18 cellular contexts compared by ENCODE assay signal in genomic region chr11:72869845-72870244, GRCh38. TPM values are rescaled to one million over a fixed set of nuclear protein-coding genes. Genes with fewer than 3 reads are reported as not detected.
DNase-seq lines count a peak whose midpoint lies in the region; ATAC-seq and TF ChIP-seq lines count a peak whose summit lies in the region.
"Had no signal": no experiment of that assay in that cellular context is flagged by ENCODE, and none has a peak within 500 bp of the region (broad histone marks: within the 10 kb centered on the region; RNA-seq: fewer than 3 reads in every experiment).

No MANE protein-coding gene starts in this region.

- H3K9me3 Mint-ChIP-seq in activated CD8-positive, alpha-beta T cell treated with anti-CD3 and anti-CD28 coated beads, Interleukin-2, amount 10 ng/mL, durations not matched to agents 7 days and 5 days (ENCODE audit: insufficient read depth) = no peaks in the 10 kb centered on the region
- no peaks in the 10 kb centered on the region for H3K9me3 Mint-ChIP-seq in activated CD8-positive, alpha-beta T cell treated with anti-CD3 and anti-CD28 coated beads for 36 hours
- H3K9me3 Mint-ChIP-seq in stimulated activated effector memory CD8-positive, alpha-beta T cell treated with anti-CD3 and anti-CD28 coated beads, Interleukin-12 subunit alpha, Interleukin-12 subunit beta, amount 100 ng/mL, for 72 hours = no peaks in the 10 kb centered on the region
- no peaks in the 10 kb centered on the region for H3K9me3 Mint-ChIP-seq in activated T-helper 2 cell treated with anti-CD3 and anti-CD28 coated beads, Interferon-gamma antibody, Interleukin-2, Interleukin-4, amounts not matched to agents 10 μg/mL and 5 μg/mL and 100 μg/mL, durations not matched to agents 14 hours and 24 hours and 36 hours
- H3K9me3 Mint-ChIP-seq: CD8-positive, alpha-beta memory T cell; GM23338 had no signal

- peak overlapping the region in 1 of 4 donors; percentile 54 for H3K27ac ChIP-seq in body of pancreas
- H3K27ac ChIP-seq in esophagus muscularis mucosa (replicated peaks in 1 of 4) = no peak overlapping the region
- H3K27ac ChIP-seq: 22Rv1 had no signal

- intact Hi-C loops in activated CD8-positive, alpha-beta T cell treated with anti-CD3 and anti-CD28 coated beads for 36 hours (cut with micrococcal nuclease) = no loop called here
- intact Hi-C loops in body of pancreas (cut with DNase I) (no loop called here), esophagus muscularis mucosa (cut with DNase I) (no loop called here)
- intact Hi-C loops in activated T-helper 2 cell treated with anti-CD3 and anti-CD28 coated beads, Interferon-gamma antibody, Interleukin-2, Interleukin-4, amounts not matched to agents 10 μg/mL and 5 μg/mL and 100 μg/mL, durations not matched to agents 14 hours and 24 hours and 36 hours (cut with micrococcal nuclease) = no loop called here

- 41 to 48% methylated on average over 4 of the region's 4 CpGs for WGBS in body of pancreas, 2 donors
- WGBS in esophagus muscularis mucosa = 88% methylated on average over 4 of the region's 4 CpGs

- ATAC-seq in activated CD8-positive, alpha-beta T cell treated with anti-CD3 and anti-CD28 coated beads, Interleukin-2, amount 10 ng/mL, durations not matched to agents 7 days and 5 days = no peak
- ATAC-seq in activated CD8-positive, alpha-beta T cell treated with anti-CD3 and anti-CD28 coated beads for 36 hours = no peak
- peak; percentile 53 for ATAC-seq in body of pancreas
- no peak for ATAC-seq in stimulated activated effector memory CD8-positive, alpha-beta T cell treated with anti-CD3 and anti-CD28 coated beads, Interleukin-12 subunit alpha, Interleukin-12 subunit beta, amount 100 ng/mL, for 72 hours
- ATAC-seq: GM23338 had no signal

- H3K36me3 ChIP-seq in body of pancreas (replicated peaks in 1 of 2; ENCODE audit: insufficient read depth in 1 of 2, low read depth in 2 of 2) = no peaks in the 10 kb centered on the region
- peaks cover 0 to 8% (median 4%) of the 10 kb centered on the region in 4 donors for H3K36me3 ChIP-seq in esophagus muscularis mucosa

- H3K9me3 ChIP-seq in body of pancreas (no peaks in the 10 kb centered on the region), esophagus muscularis mucosa (no peaks in the 10 kb centered on the region)

- no peak for TF ChIP-seq POLR2A in body of pancreas (IDR thresholded peaks at IDR 0.05)
- TF ChIP-seq POLR2A in esophagus muscularis mucosa (IDR thresholded peaks at IDR 0.05; ENCODE audit: low read depth) = no peak

- POLR2A ChIA-PET in activated CD8-positive, alpha-beta T cell treated with anti-CD3 and anti-CD28 coated beads, Interleukin-2, amount 10 ng/mL, durations not matched to agents 7 days and 5 days (lab: Charles Lee) = interaction anchor here (0.6 kb wide), 1 partner anchor 418 kb away, joined by 3 read pairs; no protein-coding TSS in a partner anchor
- POLR2A ChIA-PET in activated CD8-positive, alpha-beta T cell treated with anti-CD3 and anti-CD28 coated beads for 36 hours (lab: Charles Lee) = interaction anchor here (0.5 kb wide), 1 partner anchor 741 kb away, joined by 3 read pairs; no protein-coding TSS in a partner anchor

- TF ChIP-seq CTCF in activated CD8-positive, alpha-beta T cell treated with anti-CD3 and anti-CD28 coated beads for 36 hours (IDR thresholded peaks at IDR 0.05) = no peak
- TF ChIP-seq CTCF in body of pancreas (IDR thresholded peaks at IDR 0.05) (no peak), esophagus muscularis mucosa (IDR thresholded peaks at IDR 0.05) (no peak)

- no peak for DNase-seq in activated CD8-positive, alpha-beta T cell treated with anti-CD3 and anti-CD28 coated beads, Interleukin-2, amount 10 ng/mL, durations not matched to agents 7 days and 5 days
- no peak for DNase-seq in activated CD8-positive, alpha-beta T cell treated with anti-CD3 and anti-CD28 coated beads for 36 hours
- DNase-seq in body of pancreas (peak in 1 of 4 donors; percentile 6), kidney tubule cell (ENCODE audit: low spot score) (peak; percentile 28), esophagus muscularis mucosa (ENCODE audit: extremely low spot score) (no peak), ecto neural progenitor cell (ENCODE audit: low spot score) (no peak)
- no peak for DNase-seq in stimulated activated effector memory CD8-positive, alpha-beta T cell treated with anti-CD3 and anti-CD28 coated beads, Interleukin-12 subunit alpha, Interleukin-12 subunit beta, amount 100 ng/mL, for 72 hours (ENCODE audit: low spot score in 2 of 2)
- no peak for DNase-seq in activated T-helper 2 cell treated with anti-CD3 and anti-CD28 coated beads, Interferon-gamma antibody, Interleukin-2, Interleukin-4, amounts not matched to agents 10 μg/mL and 5 μg/mL and 100 μg/mL, durations not matched to agents 14 hours and 24 hours and 36 hours (ENCODE audit: low spot score)
- DNase-seq: CD8-positive, alpha-beta memory T cell; DMS79; KBM-7; MV-4-11; NCI-H1417 treated with DMSO at 0.1 percent for 48 hours; NCI-H1930; NCI-H446 treated with DMSO at 0.1 percent for 48 hours; NK-92 treated with Interleukin-12 subunit alpha and Interleukin-12 subunit beta, amount 100 ng/mL, for 24 hours had no signal

- H3K4me3 Mint-ChIP-seq in activated CD8-positive, alpha-beta T cell treated with anti-CD3 and anti-CD28 coated beads, Interleukin-2, amount 10 ng/mL, durations not matched to agents 7 days and 5 days = no peak overlapping the region
- H3K4me3 Mint-ChIP-seq in activated CD8-positive, alpha-beta T cell treated with anti-CD3 and anti-CD28 coated beads for 36 hours = no peak overlapping the region
- no peak overlapping the region for H3K4me3 Mint-ChIP-seq in stimulated activated effector memory CD8-positive, alpha-beta T cell treated with anti-CD3 and anti-CD28 coated beads, Interleukin-12 subunit alpha, Interleukin-12 subunit beta, amount 100 ng/mL, for 72 hours
- H3K4me3 Mint-ChIP-seq in activated T-helper 2 cell treated with anti-CD3 and anti-CD28 coated beads, Interferon-gamma antibody, Interleukin-2, Interleukin-4, amounts not matched to agents 10 μg/mL and 5 μg/mL and 100 μg/mL, durations not matched to agents 14 hours and 24 hours and 36 hours (ENCODE audit: low read depth) = no peak overlapping the region
- H3K4me3 Mint-ChIP-seq: CD8-positive, alpha-beta memory T cell; GM23338 had no signal

- H3K4me1 ChIP-seq in body of pancreas (peaks cover 2% of the 10 kb centered on the region), esophagus muscularis mucosa (peaks cover 12 to 21% (median 17%) of the 10 kb centered on the region in 4 donors)

- peaks cover 18% of the 10 kb centered on the region for H3K4me1 Mint-ChIP-seq in activated CD8-positive, alpha-beta T cell treated with anti-CD3 and anti-CD28 coated beads, Interleukin-2, amount 10 ng/mL, durations not matched to agents 7 days and 5 days (ENCODE audit: low read depth)
- H3K4me1 Mint-ChIP-seq in activated CD8-positive, alpha-beta T cell treated with anti-CD3 and anti-CD28 coated beads for 36 hours (ENCODE audit: low read depth) = peaks cover 13% of the 10 kb centered on the region
- H3K4me1 Mint-ChIP-seq in stimulated activated effector memory CD8-positive, alpha-beta T cell treated with anti-CD3 and anti-CD28 coated beads, Interleukin-12 subunit alpha, Interleukin-12 subunit beta, amount 100 ng/mL, for 72 hours = peaks cover 6% of the 10 kb centered on the region
- peaks cover 10% of the 10 kb centered on the region for H3K4me1 Mint-ChIP-seq in activated T-helper 2 cell treated with anti-CD3 and anti-CD28 coated beads, Interferon-gamma antibody, Interleukin-2, Interleukin-4, amounts not matched to agents 10 μg/mL and 5 μg/mL and 100 μg/mL, durations not matched to agents 14 hours and 24 hours and 36 hours (ENCODE audit: low read depth)
- H3K4me1 Mint-ChIP-seq: GM23338 had no signal

- no peaks in the 10 kb centered on the region for H3K27me3 Mint-ChIP-seq in activated CD8-positive, alpha-beta T cell treated with anti-CD3 and anti-CD28 coated beads, Interleukin-2, amount 10 ng/mL, durations not matched to agents 7 days and 5 days (ENCODE audit: low read depth)
- no peaks in the 10 kb centered on the region for H3K27me3 Mint-ChIP-seq in activated CD8-positive, alpha-beta T cell treated with anti-CD3 and anti-CD28 coated beads for 36 hours
- no peaks in the 10 kb centered on the region for H3K27me3 Mint-ChIP-seq in activated T-helper 2 cell treated with anti-CD3 and anti-CD28 coated beads, Interferon-gamma antibody, Interleukin-2, Interleukin-4, amounts not matched to agents 10 μg/mL and 5 μg/mL and 100 μg/mL, durations not matched to agents 14 hours and 24 hours and 36 hours (ENCODE audit: low read depth)
- H3K27me3 Mint-ChIP-seq: CD8-positive, alpha-beta memory T cell had no signal

- H3K4me3 ChIP-seq in body of pancreas = no peak overlapping the region
- no peak overlapping the region for H3K4me3 ChIP-seq in esophagus muscularis mucosa
- H3K4me3 ChIP-seq: GM23338 had no signal

- H3K27me3 ChIP-seq in body of pancreas = no peaks in the 10 kb centered on the region
- H3K27me3 ChIP-seq in esophagus muscularis mucosa = no peaks in the 10 kb centered on the region

- no peak for TF ChIP-seq EP300 in esophagus muscularis mucosa (IDR thresholded peaks at IDR 0.05)

- H3K27ac Mint-ChIP-seq in activated CD8-positive, alpha-beta T cell treated with anti-CD3 and anti-CD28 coated beads, Interleukin-2, amount 10 ng/mL, durations not matched to agents 7 days and 5 days = peak overlapping the region; percentile 31
- H3K27ac Mint-ChIP-seq in activated CD8-positive, alpha-beta T cell treated with anti-CD3 and anti-CD28 coated beads for 36 hours = no peak overlapping the region
- peak overlapping the region; percentile 26 for H3K27ac Mint-ChIP-seq in stimulated activated effector memory CD8-positive, alpha-beta T cell treated with anti-CD3 and anti-CD28 coated beads, Interleukin-12 subunit alpha, Interleukin-12 subunit beta, amount 100 ng/mL, for 72 hours
- no peak overlapping the region for H3K27ac Mint-ChIP-seq in activated T-helper 2 cell treated with anti-CD3 and anti-CD28 coated beads, Interferon-gamma antibody, Interleukin-2, Interleukin-4, amounts not matched to agents 10 μg/mL and 5 μg/mL and 100 μg/mL, durations not matched to agents 14 hours and 24 hours and 36 hours
- H3K27ac Mint-ChIP-seq: GM23338 had no signal

- H3K36me3 Mint-ChIP-seq in activated CD8-positive, alpha-beta T cell treated with anti-CD3 and anti-CD28 coated beads, Interleukin-2, amount 10 ng/mL, durations not matched to agents 7 days and 5 days (ENCODE audit: low read depth) = peaks cover 42% of the 10 kb centered on the region
- peaks cover 7% of the 10 kb centered on the region for H3K36me3 Mint-ChIP-seq in activated CD8-positive, alpha-beta T cell treated with anti-CD3 and anti-CD28 coated beads for 36 hours (ENCODE audit: low read depth)
- H3K36me3 Mint-ChIP-seq in stimulated activated effector memory CD8-positive, alpha-beta T cell treated with anti-CD3 and anti-CD28 coated beads, Interleukin-12 subunit alpha, Interleukin-12 subunit beta, amount 100 ng/mL, for 72 hours = peaks cover 42% of the 10 kb centered on the region
- H3K36me3 Mint-ChIP-seq in activated T-helper 2 cell treated with anti-CD3 and anti-CD28 coated beads, Interferon-gamma antibody, Interleukin-2, Interleukin-4, amounts not matched to agents 10 μg/mL and 5 μg/mL and 100 μg/mL, durations not matched to agents 14 hours and 24 hours and 36 hours (ENCODE audit: low read depth) = peaks cover 19% of the 10 kb centered on the region

- CTCF ChIA-PET in activated CD8-positive, alpha-beta T cell treated with anti-CD3 and anti-CD28 coated beads, Interleukin-2, amount 10 ng/mL, durations not matched to agents 7 days and 5 days (lab: Charles Lee) = interaction anchor here (1.6 kb wide), 1 partner anchor 145 kb away, joined by 3 read pairs; no protein-coding TSS in a partner anchor
- CTCF ChIA-PET in activated CD8-positive, alpha-beta T cell treated with anti-CD3 and anti-CD28 coated beads for 36 hours (lab: Charles Lee) = no interaction called here

RNA-seq across cellular contexts. Expression of gene ATG16L2, which starts 55.6 kb away (rescaled TPM):
- total RNA-seq in activated CD8-positive, alpha-beta T cell treated with anti-CD3 and anti-CD28 coated beads, Interleukin-2, amount 10 ng/mL, durations not matched to agents 7 days and 5 days = 100 to 1,000 TPM; 104 to 105 TPM
- 10 to 100 TPM; 70.8 to 71.4 TPM for total RNA-seq in activated CD8-positive, alpha-beta T cell treated with anti-CD3 and anti-CD28 coated beads for 36 hours
- total RNA-seq in body of pancreas (10 to 100 TPM; 27.5 to 28.3 TPM), esophagus muscularis mucosa (10 to 100 TPM; 11.8 to 19.3 (median 18.2) TPM)
- 86.8 and 87.1 TPM in 2 replicates for total RNA-seq in activated T-helper 2 cell treated with anti-CD3 and anti-CD28 coated beads, Interferon-gamma antibody, Interleukin-2, Interleukin-4, amounts not matched to agents 10 μg/mL and 5 μg/mL and 100 μg/mL, durations not matched to agents 14 hours and 24 hours and 36 hours

Comparison
In these comparisons a context has a peak if more than half of its experiments do, and no peak if none do; other contexts are left out.
1. H3K27ac Mint-ChIP-seq: peak in activated CD8-positive, alpha-beta T cell treated with anti-CD3 and anti-CD28 coated beads, Interleukin-2, amount 10 ng/mL, durations not matched to agents 7 days and 5 days (single experiment) and stimulated activated effector memory CD8-positive, alpha-beta T cell treated with anti-CD3 and anti-CD28 coated beads, Interleukin-12 subunit alpha, Interleukin-12 subunit beta, amount 100 ng/mL, for 72 hours (single experiment); none in activated CD8-positive, alpha-beta T cell treated with anti-CD3 and anti-CD28 coated beads for 36 hours (single experiment) and activated T-helper 2 cell treated with anti-CD3 and anti-CD28 coated beads, Interferon-gamma antibody, Interleukin-2, Interleukin-4, amounts not matched to agents 10 μg/mL and 5 μg/mL and 100 μg/mL, durations not matched to agents 14 hours and 24 hours and 36 hours (single experiment).